ENCODE assay signal across 8 cellular contexts in genomic region chr10:69451784-69452251, GRCh38. TPM values are rescaled to one million over a fixed set of nuclear protein-coding genes. Genes with fewer than 3 reads are reported as not detected.
A peak's percentile ranks its signal among the peaks of the same experiment; 100 is the strongest.
DNase-seq lines count a peak whose midpoint lies in the region; ATAC-seq and TF ChIP-seq lines count a peak whose summit lies in the region.

No MANE protein-coding gene starts in this region.

- H3K27me3 ChIP-seq in aorta (ENCODE audit: control insufficient read depth in 1 of 2, insufficient read depth in 2 of 2, low read length in 1 of 2): no peaks in the 10 kb centered on the region

- no peak for TF ChIP-seq CTCF in choroid plexus epithelial cell (conservative IDR thresholded peaks at IDR 0.05; ENCODE audit: low read depth, low read length)

- peaks cover 28% of the 10 kb centered on the region for H3K4me1 ChIP-seq in mesodermal cell (ENCODE audit: control insufficient read depth, insufficient read depth, low read length, poor library complexity, severe bottlenecking)
- H3K4me1 ChIP-seq in aorta (ENCODE audit: control insufficient read depth in 1 of 2, insufficient read depth in 2 of 2, low read length in 2 of 2): no peaks in the 10 kb centered on the region

- H3K36me3 ChIP-seq in mesodermal cell (ENCODE audit: control insufficient read depth, insufficient read depth, low read length) (no peaks in the 10 kb centered on the region), aorta (ENCODE audit: control insufficient read depth in 1 of 2, insufficient read depth in 2 of 2, low read length in 1 of 2) (no peaks in the 10 kb centered on the region)

- intact Hi-C loops in aorta (cut with DNase I): loop anchor here in 1 of 2 donors (5.0 kb wide), 1 partner anchor 45 kb away; no protein-coding TSS in a partner anchor

- peak; percentile 5 for ATAC-seq in aorta (ENCODE audit: low FRiP score)

- 1 to 10% methylated on average over 22 to 34 of the region's 38 CpGs for WGBS in mesodermal cell (ENCODE audit: insufficient coverage in 2 of 2), 2 experiments
- 17 to 19% methylated on average over 34 to 38 of the region's 38 CpGs for WGBS in aorta, 2 donors

- H3K4me3 ChIP-seq in choroid plexus epithelial cell (ENCODE audit: low read depth, low read length): peak overlapping the region; percentile 62
- H3K4me3 ChIP-seq in mesodermal cell (ENCODE audit: extremely low read depth, insufficient read depth, low read length, poor library complexity, severe bottlenecking): peak overlapping the region; percentile 67
- peak overlapping the region; percentile 12 to 47 for H3K4me3 ChIP-seq in aorta (ENCODE audit: low read length in 2 of 2)

- H3K9me3 ChIP-seq in mesodermal cell (ENCODE audit: control insufficient read depth, low read length) (no peaks in the 10 kb centered on the region), aorta (ENCODE audit: control insufficient read depth, low read length) (no peaks in the 10 kb centered on the region)

- DNase-seq in DMS 273 (lab: John Stamatoyannopoulos, UW; ENCODE audit: unreplicated experiment): peak; percentile 40
- DNase-seq in DMS 273 treated with DMSO at 0.1 percent for 48 hours (lab: John Stamatoyannopoulos, UW): no peak
- peak; percentile 53 for DNase-seq in NCI-H510A treated with DMSO at 0.1 percent for 48 hours (lab: John Stamatoyannopoulos, UW)
- no peak for DNase-seq in choroid plexus epithelial cell (ENCODE audit: low read depth)
- no peak for DNase-seq in aorta
- no peak for DNase-seq in germinal center (ENCODE audit: low spot score)
- DNase-seq in GM19240 (ENCODE audit: insufficient read length, low spot score): no peak

- H3K27ac ChIP-seq in mesodermal cell (ENCODE audit: low read depth, low read length, severe bottlenecking) (no peak overlapping the region), aorta (ENCODE audit: low read depth in 1 of 2, low read length in 2 of 2) (no peak overlapping the region)

RNA-seq across cellular contexts. Expression of gene TSPAN15, which starts 0.6 kb away (rescaled TPM):
- 34.0 TPM for polyA plus RNA-seq in mesodermal cell (2013, experiment 1 of 2)
- polyA plus RNA-seq in mesodermal cell (2013, experiment 2 of 2): 30.0 TPM
- total RNA-seq in aorta: 10 to 100 TPM; 12.8 to 16.8 TPM
- polyA plus RNA-seq in aorta: 10 to 100 TPM in 1 of 2 donors, 1 to 10 TPM in 1; 1.8 to 10.3 TPM

RNA-seq across cellular contexts. Expression of gene TACR2, which starts 35.1 kb away (rescaled TPM):
- not detected for polyA plus RNA-seq in mesodermal cell (2013, experiment 1 of 2)
- polyA plus RNA-seq in mesodermal cell (2013, experiment 2 of 2): not detected
- under 1 TPM in 1 of 2 donors, not detected in 1; 0.49 TPM for total RNA-seq in aorta
- 1 to 10 TPM in 1 of 2 donors, under 1 TPM in 1; 0.31 to 2.5 TPM for polyA plus RNA-seq in aorta

Comparison
In these comparisons a context has a peak if more than half of its experiments do, and no peak if none do; other contexts are left out.
1. DNase-seq: peak in DMS 273 (single experiment) and NCI-H510A treated with DMSO at 0.1 percent for 48 hours (single experiment); none in DMS 273 treated with DMSO at 0.1 percent for 48 hours (single experiment), choroid plexus epithelial cell (single experiment), aorta (0 of 2), germinal center (single experiment) and GM19240 (single experiment).
2. Peak in every context shown above with its lines, with median percentiles within 50 percentile points of each other: H3K4me3 ChIP-seq.